1 cellular context compared by ENCODE assay signal in the genomic region with DNA sequence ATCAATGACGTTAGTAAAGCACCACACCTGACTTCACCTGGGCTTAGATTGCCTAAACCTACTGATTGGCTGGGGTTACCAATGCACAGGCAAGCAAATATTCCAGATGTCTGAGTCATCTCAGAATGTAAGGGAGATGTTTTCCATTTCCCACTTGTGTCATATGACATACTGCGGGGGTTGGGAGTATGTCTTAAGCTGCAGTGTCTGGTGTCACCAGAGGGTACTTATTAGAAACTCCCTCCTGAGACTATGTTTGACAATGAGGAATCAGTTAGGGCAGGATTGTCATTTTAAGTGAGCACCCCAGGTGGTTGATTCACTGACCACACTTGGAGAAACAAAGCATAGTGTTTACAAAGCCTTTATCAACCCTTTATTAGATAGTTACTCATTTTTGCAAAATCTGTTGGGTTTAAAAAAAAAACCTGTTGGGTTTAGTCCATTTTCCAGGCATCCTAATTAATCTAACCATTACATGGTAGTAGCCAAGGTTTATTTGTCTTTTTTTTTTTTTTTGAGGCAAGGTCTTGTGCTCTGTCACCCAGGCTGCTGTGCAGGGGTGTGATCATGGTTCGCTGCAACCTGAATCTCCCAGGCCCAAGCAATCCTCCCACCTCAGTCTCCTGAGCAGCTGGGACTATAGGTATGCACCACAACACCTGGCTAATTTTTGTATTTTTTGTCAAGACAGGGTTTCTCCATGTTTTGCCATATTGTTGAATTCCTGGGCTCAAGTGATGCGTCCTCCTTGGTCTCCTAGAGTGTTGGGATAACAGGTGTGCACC.
TF ChIP-seq lines count a peak whose summit lies in the region.

No MANE protein-coding gene starts in this region.

TF ChIP-seq in HEK293, 187 proteins besides CTCF, POLR2A, EP300 and RAD21 (continued from another document):
- TF ChIP-seq, protein P1, sequence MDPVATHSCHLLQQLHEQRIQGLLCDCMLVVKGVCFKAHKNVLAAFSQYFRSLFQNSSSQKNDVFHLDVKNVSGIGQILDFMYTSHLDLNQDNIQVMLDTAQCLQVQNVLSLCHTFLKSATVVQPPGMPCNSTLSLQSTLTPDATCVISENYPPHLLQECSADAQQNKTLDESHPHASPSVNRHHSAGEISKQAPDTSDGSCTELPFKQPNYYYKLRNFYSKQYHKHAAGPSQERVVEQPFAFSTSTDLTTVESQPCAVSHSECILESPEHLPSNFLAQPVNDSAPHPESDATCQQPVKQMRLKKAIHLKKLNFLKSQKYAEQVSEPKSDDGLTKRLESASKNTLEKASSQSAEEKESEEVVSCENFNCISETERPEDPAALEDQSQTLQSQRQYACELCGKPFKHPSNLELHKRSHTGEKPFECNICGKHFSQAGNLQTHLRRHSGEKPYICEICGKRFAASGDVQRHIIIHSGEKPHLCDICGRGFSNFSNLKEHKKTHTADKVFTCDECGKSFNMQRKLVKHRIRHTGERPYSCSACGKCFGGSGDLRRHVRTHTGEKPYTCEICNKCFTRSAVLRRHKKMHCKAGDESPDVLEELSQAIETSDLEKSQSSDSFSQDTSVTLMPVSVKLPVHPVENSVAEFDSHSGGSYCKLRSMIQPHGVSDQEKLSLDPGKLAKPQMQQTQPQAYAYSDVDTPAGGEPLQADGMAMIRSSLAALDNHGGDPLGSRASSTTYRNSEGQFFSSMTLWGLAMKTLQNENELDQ (tag by site-specific recombination; IDR thresholded peaks at IDR 0.05; ENCODE audit: low read depth): no peak
- TF ChIP-seq YY2 (tag by site-specific recombination; IDR thresholded peaks at IDR 0.05) (no peak), PRDM6 (tag by site-specific recombination; IDR thresholded peaks at IDR 0.05) (peak; percentile 20; the same call in 1 of the 2 replicates), TCF7L2 (IDR thresholded peaks at IDR 0.05; ENCODE audit: borderline replicate concordance, low read depth, low read length) (no peak), ZNF292 (tag by site-specific recombination; IDR thresholded peaks at IDR 0.05; ENCODE audit: borderline replicate concordance, low read depth) (no peak), HOXA7 (CRISPR knock-in tag; IDR thresholded peaks at IDR 0.05; ENCODE audit: borderline replicate concordance) (no peak), ZNF2 (tag by site-specific recombination; IDR thresholded peaks at IDR 0.05) (no peak), ZNF501 (tag by site-specific recombination; IDR thresholded peaks at IDR 0.05) (no peak), ZNF555 (tag by site-specific recombination; conservative IDR thresholded peaks at IDR 0.05) (no peak), IKZF3 (tag by site-specific recombination; IDR thresholded peaks at IDR 0.05) (peak; percentile 52; the same call in 1 of the 2 replicates), SP7 (tag by site-specific recombination; IDR thresholded peaks at IDR 0.05) (peak; percentile 79), GLIS1 (tag by site-specific recombination; IDR thresholded peaks at IDR 0.05) (peak; percentile 68), ZEB2 (tag by site-specific recombination; IDR thresholded peaks at IDR 0.05) (peak; percentile 57), ZBTB48 (tag by site-specific recombination; IDR thresholded peaks at IDR 0.05) (no peak), ZNF302 (tag by site-specific recombination; IDR thresholded peaks at IDR 0.05; ENCODE audit: low read depth) (no peak), EGR2 (tag by site-specific recombination; IDR thresholded peaks at IDR 0.05; ENCODE audit: low read depth) (peak; percentile 12; the same call in 1 of the 2 replicates), WT1 (tag by site-specific recombination; IDR thresholded peaks at IDR 0.05) (peak; percentile 95), ZNF132 (tag by site-specific recombination; IDR thresholded peaks at IDR 0.05; ENCODE audit: borderline replicate concordance) (no peak)
- TF ChIP-seq, protein P2, sequence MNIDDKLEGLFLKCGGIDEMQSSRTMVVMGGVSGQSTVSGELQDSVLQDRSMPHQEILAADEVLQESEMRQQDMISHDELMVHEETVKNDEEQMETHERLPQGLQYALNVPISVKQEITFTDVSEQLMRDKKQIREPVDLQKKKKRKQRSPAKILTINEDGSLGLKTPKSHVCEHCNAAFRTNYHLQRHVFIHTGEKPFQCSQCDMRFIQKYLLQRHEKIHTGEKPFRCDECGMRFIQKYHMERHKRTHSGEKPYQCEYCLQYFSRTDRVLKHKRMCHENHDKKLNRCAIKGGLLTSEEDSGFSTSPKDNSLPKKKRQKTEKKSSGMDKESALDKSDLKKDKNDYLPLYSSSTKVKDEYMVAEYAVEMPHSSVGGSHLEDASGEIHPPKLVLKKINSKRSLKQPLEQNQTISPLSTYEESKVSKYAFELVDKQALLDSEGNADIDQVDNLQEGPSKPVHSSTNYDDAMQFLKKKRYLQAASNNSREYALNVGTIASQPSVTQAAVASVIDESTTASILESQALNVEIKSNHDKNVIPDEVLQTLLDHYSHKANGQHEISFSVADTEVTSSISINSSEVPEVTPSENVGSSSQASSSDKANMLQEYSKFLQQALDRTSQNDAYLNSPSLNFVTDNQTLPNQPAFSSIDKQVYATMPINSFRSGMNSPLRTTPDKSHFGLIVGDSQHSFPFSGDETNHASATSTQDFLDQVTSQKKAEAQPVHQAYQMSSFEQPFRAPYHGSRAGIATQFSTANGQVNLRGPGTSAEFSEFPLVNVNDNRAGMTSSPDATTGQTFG (tag by site-specific recombination; IDR thresholded peaks at IDR 0.05; ENCODE audit: borderline replicate concordance): no peak
- TF ChIP-seq, protein P3, sequence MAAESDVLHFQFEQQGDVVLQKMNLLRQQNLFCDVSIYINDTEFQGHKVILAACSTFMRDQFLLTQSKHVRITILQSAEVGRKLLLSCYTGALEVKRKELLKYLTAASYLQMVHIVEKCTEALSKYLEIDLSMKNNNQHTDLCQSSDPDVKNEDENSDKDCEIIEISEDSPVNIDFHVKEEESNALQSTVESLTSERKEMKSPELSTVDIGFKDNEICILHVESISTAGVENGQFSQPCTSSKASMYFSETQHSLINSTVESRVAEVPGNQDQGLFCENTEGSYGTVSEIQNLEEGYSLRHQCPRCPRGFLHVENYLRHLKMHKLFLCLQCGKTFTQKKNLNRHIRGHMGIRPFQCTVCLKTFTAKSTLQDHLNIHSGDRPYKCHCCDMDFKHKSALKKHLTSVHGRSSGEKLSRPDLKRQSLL (tag by site-specific recombination; IDR thresholded peaks at IDR 0.05): no peak
- TF ChIP-seq, protein P4, sequence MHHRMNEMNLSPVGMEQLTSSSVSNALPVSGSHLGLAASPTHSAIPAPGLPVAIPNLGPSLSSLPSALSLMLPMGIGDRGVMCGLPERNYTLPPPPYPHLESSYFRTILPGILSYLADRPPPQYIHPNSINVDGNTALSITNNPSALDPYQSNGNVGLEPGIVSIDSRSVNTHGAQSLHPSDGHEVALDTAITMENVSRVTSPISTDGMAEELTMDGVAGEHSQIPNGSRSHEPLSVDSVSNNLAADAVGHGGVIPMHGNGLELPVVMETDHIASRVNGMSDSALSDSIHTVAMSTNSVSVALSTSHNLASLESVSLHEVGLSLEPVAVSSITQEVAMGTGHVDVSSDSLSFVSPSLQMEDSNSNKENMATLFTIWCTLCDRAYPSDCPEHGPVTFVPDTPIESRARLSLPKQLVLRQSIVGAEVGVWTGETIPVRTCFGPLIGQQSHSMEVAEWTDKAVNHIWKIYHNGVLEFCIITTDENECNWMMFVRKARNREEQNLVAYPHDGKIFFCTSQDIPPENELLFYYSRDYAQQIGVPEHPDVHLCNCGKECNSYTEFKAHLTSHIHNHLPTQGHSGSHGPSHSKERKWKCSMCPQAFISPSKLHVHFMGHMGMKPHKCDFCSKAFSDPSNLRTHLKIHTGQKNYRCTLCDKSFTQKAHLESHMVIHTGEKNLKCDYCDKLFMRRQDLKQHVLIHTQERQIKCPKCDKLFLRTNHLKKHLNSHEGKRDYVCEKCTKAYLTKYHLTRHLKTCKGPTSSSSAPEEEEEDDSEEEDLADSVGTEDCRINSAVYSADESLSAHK (tag by site-specific recombination; IDR thresholded peaks at IDR 0.05): peak; percentile 48; the same call in 1 of the 2 replicates
